8 cellular contexts compared by ENCODE assay signal in genomic region chr11:36376888-36377758, GRCh38.
DNase-seq lines count a peak whose midpoint lies in the region; ATAC-seq and TF ChIP-seq lines count a peak whose summit lies in the region.

No MANE protein-coding gene starts in this region.

- H3K4me1 Mint-ChIP-seq in activated T-helper 2 cell treated with anti-CD3 and anti-CD28 coated beads, Interferon-gamma antibody, Interleukin-2, Interleukin-4, amounts not matched to agents 10 μg/mL and 5 μg/mL and 100 μg/mL, durations not matched to agents 14 hours and 24 hours and 36 hours (ENCODE audit: low read depth) = peaks cover 28% of the 10 kb centered on the region

- no peak for TF ChIP-seq POLR2A in uterus (IDR thresholded peaks at IDR 0.05)

- H3K9me3 ChIP-seq in neutrophil (no peaks in the 10 kb centered on the region), uterus (no peaks in the 10 kb centered on the region)

- H3K36me3 Mint-ChIP-seq in activated T-helper 2 cell treated with anti-CD3 and anti-CD28 coated beads, Interferon-gamma antibody, Interleukin-2, Interleukin-4, amounts not matched to agents 10 μg/mL and 5 μg/mL and 100 μg/mL, durations not matched to agents 14 hours and 24 hours and 36 hours (ENCODE audit: low read depth) = peaks cover 31% of the 10 kb centered on the region

- H3K9me3 Mint-ChIP-seq in activated T-helper 2 cell treated with anti-CD3 and anti-CD28 coated beads, Interferon-gamma antibody, Interleukin-2, Interleukin-4, amounts not matched to agents 10 μg/mL and 5 μg/mL and 100 μg/mL, durations not matched to agents 14 hours and 24 hours and 36 hours = no peaks in the 10 kb centered on the region

- peaks cover 22 to 35% of the 10 kb centered on the region in 2 experiments for H3K4me1 ChIP-seq in neutrophil (ENCODE audit: control insufficient read depth in 1 of 2, insufficient read depth in 1 of 2, low read depth in 1 of 2, low read length in 1 of 2)
- peaks cover 0 to 7% of the 10 kb centered on the region in 2 donors for H3K4me1 ChIP-seq in uterus

- H3K27ac Mint-ChIP-seq in activated T-helper 2 cell treated with anti-CD3 and anti-CD28 coated beads, Interferon-gamma antibody, Interleukin-2, Interleukin-4, amounts not matched to agents 10 μg/mL and 5 μg/mL and 100 μg/mL, durations not matched to agents 14 hours and 24 hours and 36 hours = peak overlapping the region; percentile 81

- peaks cover 65% of the 10 kb centered on the region for H3K27me3 Mint-ChIP-seq in activated T-helper 2 cell treated with anti-CD3 and anti-CD28 coated beads, Interferon-gamma antibody, Interleukin-2, Interleukin-4, amounts not matched to agents 10 μg/mL and 5 μg/mL and 100 μg/mL, durations not matched to agents 14 hours and 24 hours and 36 hours (ENCODE audit: low read depth)

- H3K4me3 Mint-ChIP-seq in activated T-helper 2 cell treated with anti-CD3 and anti-CD28 coated beads, Interferon-gamma antibody, Interleukin-2, Interleukin-4, amounts not matched to agents 10 μg/mL and 5 μg/mL and 100 μg/mL, durations not matched to agents 14 hours and 24 hours and 36 hours (ENCODE audit: low read depth) = peak overlapping the region; percentile 89

- DNase-seq in C1 segment of cervical spinal cord (lab: John Stamatoyannopoulos, UW) (peak in 11 of 14 donors; percentile 47 to 82 (median 76)), NCI-H526 treated with DMSO at 0.1 percent for 48 hours (lab: John Stamatoyannopoulos, UW) (peak; percentile 50), globus pallidus (ENCODE audit: low spot score) (peak; percentile 69), uterus (peak in 1 of 2 donors; percentile 31)
- DNase-seq in activated T-helper 2 cell treated with anti-CD3 and anti-CD28 coated beads, Interferon-gamma antibody, Interleukin-2, Interleukin-4, amounts not matched to agents 10 μg/mL and 5 μg/mL and 100 μg/mL, durations not matched to agents 14 hours and 24 hours and 36 hours (ENCODE audit: low spot score) = peak; percentile 49

- H3K36me3 ChIP-seq in neutrophil (no peaks in the 10 kb centered on the region), uterus (no peaks in the 10 kb centered on the region)

- H3K4me3 ChIP-seq in neutrophil (ENCODE audit: low read depth in 1 of 2, low read length in 1 of 2) (peak overlapping the region; percentile 66 to 76), uterus (peak overlapping the region; percentile 36 to 50)

- intact Hi-C loops in activated T-helper 2 cell treated with anti-CD3 and anti-CD28 coated beads, Interferon-gamma antibody, Interleukin-2, Interleukin-4, amounts not matched to agents 10 μg/mL and 5 μg/mL and 100 μg/mL, durations not matched to agents 14 hours and 24 hours and 36 hours (cut with micrococcal nuclease) = loop anchor here (1.0 to 2.0 kb wide), 3 partner anchors 14 to 44 kb away; no protein-coding TSS in a partner anchor
- intact Hi-C loops in uterus (cut with DNase I; ENCODE audit: low total_unique reads) = no loop called here

- ATAC-seq in GM21528 (IDR thresholded peaks at IDR 0.05; ENCODE audit: low FRiP score, unreplicated experiment) (peak; percentile 58), HG03045 (IDR thresholded peaks at IDR 0.05; ENCODE audit: unreplicated experiment) (no peak)

- peak overlapping the region; percentile 32 for H3K27ac ChIP-seq in neutrophil
- peak overlapping the region; percentile 50 to 68 for H3K27ac ChIP-seq in uterus

- H3K27me3 ChIP-seq in neutrophil (peaks cover 78% of the 10 kb centered on the region), uterus (peaks cover 0 to 6% of the 10 kb centered on the region in 2 donors)

- TF ChIP-seq CTCF in neutrophil (IDR thresholded peaks at IDR 0.05) (peak; percentile 67), uterus (IDR thresholded peaks at IDR 0.05) (peak in 3 of 4 experiments; percentile 36 to 49 (median 42))
